Comparison of ENCODE assay signal across 11 cellular contexts in the genomic region with DNA sequence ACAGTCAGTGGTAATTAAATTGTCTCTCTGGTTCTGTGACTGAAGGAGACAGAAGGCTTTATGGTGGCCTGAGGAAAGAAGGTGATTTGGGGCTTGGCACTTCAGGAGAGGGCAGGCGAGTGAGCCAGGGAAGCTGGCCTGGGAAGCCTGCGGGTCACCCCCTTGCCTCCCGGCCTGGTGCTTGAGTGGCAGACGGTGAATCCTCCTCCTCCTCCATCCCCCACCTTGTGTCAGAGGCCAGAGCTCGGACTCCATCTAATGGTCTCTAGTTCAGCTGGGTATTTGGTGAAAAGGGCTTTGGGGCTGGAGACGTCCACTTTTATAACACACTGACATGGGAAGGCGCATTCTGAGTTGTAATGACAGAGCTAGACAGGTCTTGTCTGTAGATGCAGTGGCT. TPM values are rescaled to one million over a fixed set of nuclear protein-coding genes. Genes with fewer than 3 reads are reported as not detected.
DNase-seq lines count a peak whose midpoint lies in the region; ATAC-seq and TF ChIP-seq lines count a peak whose summit lies in the region.
"Had no signal": no experiment of that assay in that cellular context is flagged by ENCODE, and none has a peak within 500 bp of the region (broad histone marks: within the 10 kb centered on the region; RNA-seq: fewer than 3 reads in every experiment).

No MANE protein-coding gene starts in this region.

- H3K4me3 ChIP-seq in breast epithelium: no peak overlapping the region
- H3K4me3 ChIP-seq: ascending aorta had no signal

- CTCF ChIA-PET in MCF 10A (lab: Yijun Ruan, JAX): interaction anchor here (0.5 to 4.9 kb wide), 2 partner anchors 33 to 56 kb away, joined by 3 to 15 read pairs; no protein-coding TSS in a partner anchor

- H3K27ac Mint-ChIP-seq in MCF 10A (ENCODE audit: low read depth, unreplicated experiment) (no peak overlapping the region), nephron (peak overlapping the region; percentile 48 to 82 (median 50))
- peak overlapping the region; percentile 99 for H3K27ac Mint-ChIP-seq in activated naive CD8-positive, alpha-beta T cell treated with anti-CD3 and anti-CD28 coated beads, Interleukin-2, amount 10 ng/mL, durations not matched to agents 7 days and 5 days

- no peaks in the 10 kb centered on the region for H3K4me1 ChIP-seq in breast epithelium
- H3K4me1 ChIP-seq: ascending aorta had no signal

- TF ChIP-seq CTCF in breast epithelium (IDR thresholded peaks at IDR 0.05): no peak
- TF ChIP-seq CTCF in MCF 10A (IDR thresholded peaks at IDR 0.05; ENCODE audit: unreplicated experiment): no peak
- TF ChIP-seq CTCF in nephron (IDR thresholded peaks at IDR 0.05; ENCODE audit: unreplicated experiment in 3 of 3): no peak

- no peak for TF ChIP-seq POLR2A in breast epithelium (IDR thresholded peaks at IDR 0.05)

- no peak overlapping the region for H3K4me3 Mint-ChIP-seq in MCF 10A (ENCODE audit: unreplicated experiment)
- peak overlapping the region; percentile 63 for H3K4me3 Mint-ChIP-seq in activated naive CD8-positive, alpha-beta T cell treated with anti-CD3 and anti-CD28 coated beads, Interleukin-2, amount 10 ng/mL, durations not matched to agents 7 days and 5 days
- no peak overlapping the region for H3K4me3 Mint-ChIP-seq in nephron

- H3K4me1 Mint-ChIP-seq in MCF 10A (ENCODE audit: insufficient read depth, unreplicated experiment): no peaks in the 10 kb centered on the region
- peaks cover 35% of the 10 kb centered on the region for H3K4me1 Mint-ChIP-seq in activated naive CD8-positive, alpha-beta T cell treated with anti-CD3 and anti-CD28 coated beads, Interleukin-2, amount 10 ng/mL, durations not matched to agents 7 days and 5 days
- no peaks in the 10 kb centered on the region for H3K4me1 Mint-ChIP-seq in nephron

- intact Hi-C loops in breast epithelium (cut with DNase I; ENCODE audit: low total_unique reads): loop anchor here (10.0 kb wide), 1 partner anchor 1564 kb away; no protein-coding TSS in a partner anchor
- intact Hi-C loops in MCF 10A (cut with micrococcal nuclease): no loop called here

- no TSS peak for BruUV-seq in MCF 10A (replicated peaks; lab: Mats Ljungman, UMichigan)

- DNase-seq in breast epithelium (ENCODE audit: low spot score in 2 of 2): no peak
- DNase-seq in MCF 10A (ENCODE audit: unreplicated experiment): no peak
- peak; percentile 36 for DNase-seq in activated naive CD8-positive, alpha-beta T cell treated with anti-CD3 and anti-CD28 coated beads, Interleukin-2, amount 10 ng/mL, durations not matched to agents 7 days and 5 days
- no peak for DNase-seq in activated gamma-delta T cell (lab: John Stamatoyannopoulos, UW)
- no peak for DNase-seq in middle frontal gyrus (ENCODE audit: extremely low spot score, low spot score)
- no peak for DNase-seq in MV-4-11 (lab: John Stamatoyannopoulos, UW)
- no peak for DNase-seq in AML-193 (lab: John Stamatoyannopoulos, UW)
- DNase-seq: activated CD4-positive, CD25-positive, alpha-beta regulatory T cell had no signal

- peak overlapping the region; percentile 13 to 55 for H3K27ac ChIP-seq in breast epithelium
- H3K27ac ChIP-seq: ascending aorta had no signal

- no peak for ATAC-seq in activated naive CD8-positive, alpha-beta T cell treated with anti-CD3 and anti-CD28 coated beads, Interleukin-2, amount 10 ng/mL, durations not matched to agents 7 days and 5 days (ENCODE audit: low read depth)
- ATAC-seq: HCT116 had no signal

- peaks cover 0 to 36% of the 10 kb centered on the region in 2 donors for H3K27me3 ChIP-seq in breast epithelium
- H3K27me3 ChIP-seq: ascending aorta had no signal

- H3K36me3 Mint-ChIP-seq in MCF 10A (ENCODE audit: insufficient read depth, unreplicated experiment) (peaks cover 7% of the 10 kb centered on the region), nephron (ENCODE audit: low read depth) (peaks cover 15% of the 10 kb centered on the region)
- no peaks in the 10 kb centered on the region for H3K36me3 Mint-ChIP-seq in activated naive CD8-positive, alpha-beta T cell treated with anti-CD3 and anti-CD28 coated beads, Interleukin-2, amount 10 ng/mL, durations not matched to agents 7 days and 5 days

- POLR2A ChIA-PET in MCF 10A (lab: Yijun Ruan, JAX): no interaction called here
- POLR2A ChIA-PET in activated naive CD8-positive, alpha-beta T cell treated with anti-CD3 and anti-CD28 coated beads, Interleukin-2, amount 10 ng/mL, durations not matched to agents 7 days and 5 days (lab: Charles Lee): interaction anchor here (1.1 to 2.8 kb wide), 9 partner anchors 9 to 55 kb away, joined by 3 to 39 read pairs (median 8); a partner anchor contains a TSS

- no peaks in the 10 kb centered on the region for H3K9me3 ChIP-seq in breast epithelium
- H3K9me3 ChIP-seq: ascending aorta had no signal

- H3K9me3 Mint-ChIP-seq in MCF 10A (ENCODE audit: unreplicated experiment): no peaks in the 10 kb centered on the region
- no peaks in the 10 kb centered on the region for H3K9me3 Mint-ChIP-seq in activated naive CD8-positive, alpha-beta T cell treated with anti-CD3 and anti-CD28 coated beads, Interleukin-2, amount 10 ng/mL, durations not matched to agents 7 days and 5 days
- H3K9me3 Mint-ChIP-seq in nephron: no peaks in the 10 kb centered on the region

- H3K36me3 ChIP-seq in breast epithelium: no peaks in the 10 kb centered on the region
- H3K36me3 ChIP-seq: ascending aorta had no signal

- H3K27me3 Mint-ChIP-seq in MCF 10A (ENCODE audit: insufficient read depth, unreplicated experiment) (no peaks in the 10 kb centered on the region), nephron (ENCODE audit: low read depth) (no peaks in the 10 kb centered on the region)
- H3K27me3 Mint-ChIP-seq in activated naive CD8-positive, alpha-beta T cell treated with anti-CD3 and anti-CD28 coated beads, Interleukin-2, amount 10 ng/mL, durations not matched to agents 7 days and 5 days: no peaks in the 10 kb centered on the region

RNA-seq across cellular contexts. Expression of a gene that starts 8.7 kb away (rescaled TPM):
- total RNA-seq in breast epithelium (10 to 100 TPM in 1 of 3 donors, 1 to 10 TPM in 2; 7.6 to 10.9 (median 8.2) TPM), MCF 10A (2022) (9.3 and 10.9 TPM in 2 replicates)
- 1 to 10 TPM; 8.6 to 9.7 TPM for total RNA-seq in activated naive CD8-positive, alpha-beta T cell treated with anti-CD3 and anti-CD28 coated beads, Interleukin-2, amount 10 ng/mL, durations not matched to agents 7 days and 5 days

RNA-seq across cellular contexts. Expression of a gene that starts 9.6 kb away (rescaled TPM):
- total RNA-seq in breast epithelium (10 to 100 TPM; 20.2 to 23.0 (median 22.6) TPM), MCF 10A (2022) (40.3 and 44.5 TPM in 2 replicates)
- 100 to 1,000 TPM; 101 to 107 TPM for total RNA-seq in activated naive CD8-positive, alpha-beta T cell treated with anti-CD3 and anti-CD28 coated beads, Interleukin-2, amount 10 ng/mL, durations not matched to agents 7 days and 5 days

RNA-seq across cellular contexts. Expression of a gene that starts 36.8 kb away (rescaled TPM):
- total RNA-seq in breast epithelium (10 to 100 TPM in 1 of 3 donors, 1 to 10 TPM in 2; 6.6 to 50.7 (median 6.9) TPM), MCF 10A (2022) (0.23 TPM in 1 of 2 replicates, not detected in the other)
- 10 to 100 TPM; 18.1 to 18.8 TPM for total RNA-seq in activated naive CD8-positive, alpha-beta T cell treated with anti-CD3 and anti-CD28 coated beads, Interleukin-2, amount 10 ng/mL, durations not matched to agents 7 days and 5 days

RNA-seq across cellular contexts. Expression of a gene that starts 38.5 kb away (rescaled TPM):
- total RNA-seq in breast epithelium: 10 to 100 TPM; 43.7 to 66.2 (median 50.8) TPM
- total RNA-seq in MCF 10A (2022): 201 and 237 TPM in 2 replicates
- total RNA-seq in activated naive CD8-positive, alpha-beta T cell treated with anti-CD3 and anti-CD28 coated beads, Interleukin-2, amount 10 ng/mL, durations not matched to agents 7 days and 5 days: 100 to 1,000 TPM; 127 to 135 TPM

RNA-seq across cellular contexts. Expression of a gene that starts 46.4 kb away (rescaled TPM):
- total RNA-seq in breast epithelium: 10 to 100 TPM; 57.7 to 81.0 (median 79.2) TPM
- 166 and 196 TPM in 2 replicates for total RNA-seq in MCF 10A (2022)
- total RNA-seq in activated naive CD8-positive, alpha-beta T cell treated with anti-CD3 and anti-CD28 coated beads, Interleukin-2, amount 10 ng/mL, durations not matched to agents 7 days and 5 days: 10 to 100 TPM; 79.5 to 84.3 TPM
